8 cellular contexts compared by ENCODE assay signal in genomic region chr19:41192574-41193419, GRCh38. TPM values are rescaled to one million over a fixed set of nuclear protein-coding genes. Genes with fewer than 3 reads are reported as not detected.
A peak's percentile ranks its signal among the peaks of the same experiment; 100 is the strongest.
DNase-seq lines count a peak whose midpoint lies in the region; ATAC-seq and TF ChIP-seq lines count a peak whose summit lies in the region.

A gene with protein sequence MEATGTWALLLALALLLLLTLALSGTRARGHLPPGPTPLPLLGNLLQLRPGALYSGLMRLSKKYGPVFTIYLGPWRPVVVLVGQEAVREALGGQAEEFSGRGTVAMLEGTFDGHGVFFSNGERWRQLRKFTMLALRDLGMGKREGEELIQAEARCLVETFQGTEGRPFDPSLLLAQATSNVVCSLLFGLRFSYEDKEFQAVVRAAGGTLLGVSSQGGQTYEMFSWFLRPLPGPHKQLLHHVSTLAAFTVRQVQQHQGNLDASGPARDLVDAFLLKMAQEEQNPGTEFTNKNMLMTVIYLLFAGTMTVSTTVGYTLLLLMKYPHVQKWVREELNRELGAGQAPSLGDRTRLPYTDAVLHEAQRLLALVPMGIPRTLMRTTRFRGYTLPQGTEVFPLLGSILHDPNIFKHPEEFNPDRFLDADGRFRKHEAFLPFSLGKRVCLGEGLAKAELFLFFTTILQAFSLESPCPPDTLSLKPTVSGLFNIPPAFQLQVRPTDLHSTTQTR (plus strand): TSS chr19:41193219. CDS start chr19:41193265, 46 bp downstream.

- CTCF ChIA-PET in CD4-positive, alpha-beta memory T cell (lab: Charles Lee; ENCODE audit: partially characterized antibody): no interaction called here

- H3K4me1 Mint-ChIP-seq in CD4-positive, alpha-beta memory T cell: peaks cover 6 to 16% (median 15%) of the 10 kb centered on the region in 4 donors

- no peak for ATAC-seq in HG03460 (IDR thresholded peaks at IDR 0.05; ENCODE audit: unreplicated experiment)

- no peak within 1 kb of the TSS for H3K27ac Mint-ChIP-seq in CD4-positive, alpha-beta memory T cell

- no peak for TF ChIP-seq CTCF in dorsolateral prefrontal cortex (IDR thresholded peaks at IDR 0.05 in 54 of 56, conservative IDR thresholded peaks at IDR 0.05 in 2 of 56; ENCODE audit: low read depth in 1 of 56, partially characterized antibody in 56 of 56)

- H3K4me3 Mint-ChIP-seq in CD4-positive, alpha-beta memory T cell: peak within 1 kb of the TSS in 6 of 8 donors; percentile 21 to 61 (median 46)

- intact Hi-C loops in CD4-positive, alpha-beta memory T cell (cut with micrococcal nuclease): no loop called here
- intact Hi-C loops in dorsolateral prefrontal cortex (cut with DNase I): no loop called here

- H3K27ac ChIP-seq in CD4-positive, alpha-beta memory T cell (ENCODE audit: low read depth, low read length): no peak within 1 kb of the TSS
- H3K27ac ChIP-seq in dorsolateral prefrontal cortex (no peak within 1 kb of the TSS), mucosa of rectum (ENCODE audit: low read depth in 2 of 2, low read length in 2 of 2) (peak within 1 kb of the TSS; percentile 72 to 74)

- H3K4me1 ChIP-seq in CD4-positive, alpha-beta memory T cell (ENCODE audit: insufficient read depth, low read length): peaks cover 16% of the 10 kb centered on the region
- peaks cover 13 to 25% of the 10 kb centered on the region in 2 donors for H3K4me1 ChIP-seq in mucosa of rectum (ENCODE audit: control insufficient read depth in 2 of 2, insufficient read depth in 2 of 2, low read length in 2 of 2)

- H3K4me3 ChIP-seq in CD4-positive, alpha-beta memory T cell (ENCODE audit: low read length in 2 of 2): no peak within 1 kb of the TSS
- H3K4me3 ChIP-seq in dorsolateral prefrontal cortex (peak within 1 kb of the TSS in 55 of 59 donors; percentile 2 to 58 (median 40)), mucosa of rectum (ENCODE audit: low read length in 2 of 2) (peak within 1 kb of the TSS; percentile 71 to 75)

- H3K9ac ChIP-seq in mucosa of rectum (ENCODE audit: low read depth in 1 of 2, low read length in 2 of 2): peak within 1 kb of the TSS; percentile 65 to 93

- peaks cover 20% of the 10 kb centered on the region for H3K27me3 ChIP-seq in CD4-positive, alpha-beta memory T cell (ENCODE audit: insufficient read depth, low read length)
- H3K27me3 ChIP-seq in dorsolateral prefrontal cortex: peaks cover 0 to 55% (median 35%) of the 10 kb centered on the region in 45 donors
- peaks cover 0 to 6% of the 10 kb centered on the region in 2 donors for H3K27me3 ChIP-seq in mucosa of rectum (ENCODE audit: control insufficient read depth in 2 of 2, insufficient read depth in 2 of 2, low read length in 2 of 2)

- peak in 2 of 5 donors; percentile 4 to 17 for DNase-seq in CD4-positive, alpha-beta memory T cell
- peak; percentile 60 for DNase-seq in NCI-H226
- no peak for DNase-seq in dorsolateral prefrontal cortex
- DNase-seq in AML-193 (lab: John Stamatoyannopoulos, UW): no peak
- DNase-seq in activated effector memory CD4-positive, alpha-beta T cell treated with anti-CD3 and anti-CD28 coated beads, Interleukin-2, amount 50 U/mL, for 16 hours: no peak
- DNase-seq in NCI-H1105 treated with DMSO at 0.1 percent for 48 hours (lab: John Stamatoyannopoulos, UW): no peak

- H3K36me3 Mint-ChIP-seq in CD4-positive, alpha-beta memory T cell: no peaks in the 10 kb centered on the region

- H3K9me3 Mint-ChIP-seq in CD4-positive, alpha-beta memory T cell: peaks cover 0 to 2% (median 0%) of the 10 kb centered on the region in 8 donors

- POLR2A ChIA-PET in CD4-positive, alpha-beta memory T cell (lab: Charles Lee; ENCODE audit: partially characterized antibody): interaction anchor here (1.2 to 1.3 kb wide), 2 partner anchors 112 to 115 kb away, joined by 3 read pairs; no protein-coding TSS in a partner anchor

- H3K27me3 Mint-ChIP-seq in CD4-positive, alpha-beta memory T cell: peaks cover 33 to 40% of the 10 kb centered on the region in 2 donors

- H3K36me3 ChIP-seq in CD4-positive, alpha-beta memory T cell (ENCODE audit: insufficient read depth, low read length): no peaks in the 10 kb centered on the region
- H3K36me3 ChIP-seq in mucosa of rectum (ENCODE audit: control insufficient read depth in 2 of 2, insufficient read depth in 2 of 2, low read length in 2 of 2): peaks cover 0 to 2% of the 10 kb centered on the region in 2 donors

- no peaks in the 10 kb centered on the region for H3K9me3 ChIP-seq in CD4-positive, alpha-beta memory T cell (ENCODE audit: control insufficient read depth in 1 of 2, low read length in 2 of 2)
- no peaks in the 10 kb centered on the region for H3K9me3 ChIP-seq in mucosa of rectum (ENCODE audit: control insufficient read depth in 2 of 2, low read length in 2 of 2)

RNA-seq across cellular contexts. Expression of the gene that starts here (rescaled TPM):
- under 1 TPM; 0.15 to 0.28 TPM for total RNA-seq in CD4-positive, alpha-beta memory T cell
- polyA plus RNA-seq in CD4-positive, alpha-beta memory T cell: not detected
- 1 to 10 TPM in 102 of 120 experiments, under 1 TPM in 18; 0.28 to 4.2 (median 1.7) TPM for total RNA-seq in dorsolateral prefrontal cortex

Comparison
In these comparisons a context has a peak if more than half of its experiments do, and no peak if none do; other contexts are left out.
1. H3K27ac ChIP-seq: peak in mucosa of rectum (2 of 2); none in CD4-positive, alpha-beta memory T cell (single experiment) and dorsolateral prefrontal cortex (0 of 59).
2. H3K4me3 ChIP-seq: peak in dorsolateral prefrontal cortex (55 of 59) and mucosa of rectum (2 of 2); none in CD4-positive, alpha-beta memory T cell (0 of 2).